ENCODE assay signal across 1 cellular context in the genomic region with DNA sequence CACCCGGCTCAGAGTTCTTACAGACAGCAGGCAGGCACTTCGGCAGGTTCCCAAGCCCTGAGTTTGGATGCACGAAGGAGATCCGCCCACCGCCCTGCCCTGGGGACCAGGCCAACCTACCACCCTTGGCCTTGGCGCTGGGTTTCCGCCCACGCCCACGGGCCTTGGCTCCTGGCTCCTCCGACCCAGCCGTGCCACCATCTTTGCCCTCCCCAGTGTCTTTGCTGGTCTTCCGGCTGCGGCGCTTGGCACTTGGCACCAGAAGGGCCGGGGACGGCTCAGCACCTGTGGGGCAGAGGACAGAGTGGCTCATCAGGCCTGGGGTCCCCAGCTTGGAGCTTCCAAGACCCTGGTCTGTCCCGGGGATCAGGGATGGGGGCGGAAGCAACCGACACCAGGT.
TF ChIP-seq lines count a peak whose summit lies in the region.

No MANE protein-coding gene starts in this region.

TF ChIP-seq in HepG2, 621 proteins besides CTCF, POLR2A, EP300 and RAD21 (continued from another document):
- TF ChIP-seq, protein P1, sequence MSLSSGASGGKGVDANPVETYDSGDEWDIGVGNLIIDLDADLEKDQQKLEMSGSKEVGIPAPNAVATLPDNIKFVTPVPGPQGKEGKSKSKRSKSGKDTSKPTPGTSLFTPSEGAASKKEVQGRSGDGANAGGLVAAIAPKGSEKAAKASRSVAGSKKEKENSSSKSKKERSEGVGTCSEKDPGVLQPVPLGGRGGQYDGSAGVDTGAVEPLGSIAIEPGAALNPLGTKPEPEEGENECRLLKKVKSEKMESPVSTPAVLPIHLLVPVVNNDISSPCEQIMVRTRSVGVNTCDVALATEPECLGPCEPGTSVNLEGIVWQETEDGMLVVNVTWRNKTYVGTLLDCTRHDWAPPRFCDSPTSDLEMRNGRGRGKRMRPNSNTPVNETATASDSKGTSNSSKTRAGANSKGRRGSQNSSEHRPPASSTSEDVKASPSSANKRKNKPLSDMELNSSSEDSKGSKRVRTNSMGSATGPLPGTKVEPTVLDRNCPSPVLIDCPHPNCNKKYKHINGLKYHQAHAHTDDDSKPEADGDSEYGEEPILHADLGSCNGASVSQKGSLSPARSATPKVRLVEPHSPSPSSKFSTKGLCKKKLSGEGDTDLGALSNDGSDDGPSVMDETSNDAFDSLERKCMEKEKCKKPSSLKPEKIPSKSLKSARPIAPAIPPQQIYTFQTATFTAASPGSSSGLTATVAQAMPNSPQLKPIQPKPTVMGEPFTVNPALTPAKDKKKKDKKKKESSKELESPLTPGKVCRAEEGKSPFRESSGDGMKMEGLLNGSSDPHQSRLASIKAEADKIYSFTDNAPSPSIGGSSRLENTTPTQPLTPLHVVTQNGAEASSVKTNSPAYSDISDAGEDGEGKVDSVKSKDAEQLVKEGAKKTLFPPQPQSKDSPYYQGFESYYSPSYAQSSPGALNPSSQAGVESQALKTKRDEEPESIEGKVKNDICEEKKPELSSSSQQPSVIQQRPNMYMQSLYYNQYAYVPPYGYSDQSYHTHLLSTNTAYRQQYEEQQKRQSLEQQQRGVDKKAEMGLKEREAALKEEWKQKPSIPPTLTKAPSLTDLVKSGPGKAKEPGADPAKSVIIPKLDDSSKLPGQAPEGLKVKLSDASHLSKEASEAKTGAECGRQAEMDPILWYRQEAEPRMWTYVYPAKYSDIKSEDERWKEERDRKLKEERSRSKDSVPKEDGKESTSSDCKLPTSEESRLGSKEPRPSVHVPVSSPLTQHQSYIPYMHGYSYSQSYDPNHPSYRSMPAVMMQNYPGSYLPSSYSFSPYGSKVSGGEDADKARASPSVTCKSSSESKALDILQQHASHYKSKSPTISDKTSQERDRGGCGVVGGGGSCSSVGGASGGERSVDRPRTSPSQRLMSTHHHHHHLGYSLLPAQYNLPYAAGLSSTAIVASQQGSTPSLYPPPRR (CRISPR knock-in tag; IDR thresholded peaks at IDR 0.05; ENCODE audit: borderline replicate concordance) = no peak
- TF ChIP-seq HNRNPLL (IDR thresholded peaks at IDR 0.05; ENCODE audit: low read depth, low read length, poor library complexity, severe bottlenecking) = peak; percentile 15
